31 cellular contexts compared by ENCODE assay signal in genomic region chr19:30444686-30445232, GRCh38.
"Had no signal": no experiment of that assay in that cellular context is flagged by ENCODE, and none has a peak within 500 bp of the region (broad histone marks: within the 10 kb centered on the region; RNA-seq: fewer than 3 reads in every experiment).

No MANE protein-coding gene starts in this region.

- H3K9me3 Mint-ChIP-seq: activated B cell treated with CpG ODN at 0.5 μM for 24 hours; activated CD4-positive, alpha-beta memory T cell treated with anti-CD3 and anti-CD28 coated beads, Interleukin-2, amount 10 ng/mL, durations not matched to agents 7 days and 5 days; activated CD4-positive, alpha-beta T cell treated with anti-CD3 and anti-CD28 coated beads, Interleukin-2, amount 10 ng/mL, durations not matched to agents 24 days and 14 days; activated naive CD4-positive, alpha-beta T cell treated with anti-CD3 and anti-CD28 coated beads for 36 hours; activated naive CD4-positive, alpha-beta T cell treated with anti-CD3 and anti-CD28 coated beads, Interleukin-2, amount 50 U/mL, for 72 hours; activated naive CD8-positive, alpha-beta T cell treated with anti-CD3 and anti-CD28 coated beads for 36 hours; activated T-cell treated with anti-CD3 and anti-CD28 coated beads, Interleukin-2, amount 50 U/mL, for 24 hours; brain; T-helper 2 cell treated with Interferon-gamma antibody and Interleukin-4, amounts not matched to agents 5 μg/mL and 100 μg/mL, for 36 hours had no signal

- H3K4me1 ChIP-seq: ascending aorta had no signal

- H3K36me3 ChIP-seq: adrenal gland, ascending aorta had no signal

- H3K4me1 Mint-ChIP-seq: activated B cell treated with CpG ODN at 0.5 μM for 24 hours; activated CD4-positive, alpha-beta memory T cell treated with anti-CD3 and anti-CD28 coated beads, Interleukin-2, amount 10 ng/mL, durations not matched to agents 7 days and 5 days; activated CD4-positive, alpha-beta T cell treated with anti-CD3 and anti-CD28 coated beads, Interleukin-2, amount 10 ng/mL, durations not matched to agents 24 days and 14 days; activated CD8-positive, alpha-beta memory T cell treated with anti-CD3 and anti-CD28 coated beads, Interleukin-2, amount 10 ng/mL, durations not matched to agents 7 days and 5 days; activated naive CD8-positive, alpha-beta T cell treated with anti-CD3 and anti-CD28 coated beads for 36 hours had no signal

- H3K4me3 ChIP-seq: adrenal gland, ascending aorta had no signal

- H3K4me3 Mint-ChIP-seq: activated B cell treated with CpG ODN at 0.5 μM for 24 hours; activated CD4-positive, alpha-beta memory T cell treated with anti-CD3 and anti-CD28 coated beads, Interleukin-2, amount 10 ng/mL, durations not matched to agents 7 days and 5 days; activated CD4-positive, alpha-beta T cell treated with anti-CD3 and anti-CD28 coated beads, Interleukin-2, amount 10 ng/mL, durations not matched to agents 24 days and 14 days; activated CD8-positive, alpha-beta memory T cell treated with anti-CD3 and anti-CD28 coated beads, Interleukin-2, amount 10 ng/mL, durations not matched to agents 7 days and 5 days; activated CD8-positive, alpha-beta T cell treated with anti-CD3 and anti-CD28 coated beads, Interleukin-2, amount 10 ng/mL, durations not matched to agents 7 days and 5 days; activated naive CD4-positive, alpha-beta T cell treated with anti-CD3 and anti-CD28 coated beads for 36 hours; activated naive CD8-positive, alpha-beta T cell treated with anti-CD3 and anti-CD28 coated beads for 36 hours; activated T-cell treated with anti-CD3 and anti-CD28 coated beads, Interleukin-2, amount 50 U/mL, for 24 hours; brain; T-helper 1 cell treated with Interleukin-12 subunit alpha and Interleukin-12 subunit beta and Interleukin-4 antibody, amounts not matched to agents 30 μg/mL and 1 μg/mL, for 36 hours; T-helper 2 cell treated with Interferon-gamma antibody and Interleukin-4, amounts not matched to agents 5 μg/mL and 100 μg/mL, for 36 hours had no signal

- H3K9me3 ChIP-seq: adrenal gland, ascending aorta had no signal

- H3K27me3 ChIP-seq: adrenal gland, ascending aorta had no signal

- H3K27ac ChIP-seq: adrenal gland, ascending aorta, VCaP had no signal

- H3K27ac Mint-ChIP-seq: activated B cell treated with CpG ODN at 0.5 μM for 24 hours; activated CD4-positive, alpha-beta memory T cell treated with anti-CD3 and anti-CD28 coated beads, Interleukin-2, amount 10 ng/mL, durations not matched to agents 7 days and 5 days; activated CD4-positive, alpha-beta T cell treated with anti-CD3 and anti-CD28 coated beads, Interleukin-2, amount 10 ng/mL, durations not matched to agents 24 days and 14 days; activated CD8-positive, alpha-beta memory T cell treated with anti-CD3 and anti-CD28 coated beads, Interleukin-2, amount 10 ng/mL, durations not matched to agents 7 days and 5 days; activated CD8-positive, alpha-beta T cell treated with anti-CD3 and anti-CD28 coated beads, Interleukin-2, amount 10 ng/mL, durations not matched to agents 7 days and 5 days; activated naive CD4-positive, alpha-beta T cell treated with anti-CD3 and anti-CD28 coated beads for 36 hours; activated naive CD4-positive, alpha-beta T cell treated with anti-CD3 and anti-CD28 coated beads, Interleukin-2, amount 50 U/mL, for 72 hours; activated naive CD8-positive, alpha-beta T cell treated with anti-CD3 and anti-CD28 coated beads for 36 hours; activated T-cell treated with anti-CD3 and anti-CD28 coated beads, Interleukin-2, amount 50 U/mL, for 24 hours; T-helper 1 cell treated with Interleukin-12 subunit alpha and Interleukin-12 subunit beta and Interleukin-4 antibody, amounts not matched to agents 30 μg/mL and 1 μg/mL, for 36 hours; T-helper 2 cell treated with Interferon-gamma antibody and Interleukin-4, amounts not matched to agents 5 μg/mL and 100 μg/mL, for 36 hours had no signal

- H3K36me3 Mint-ChIP-seq: activated CD8-positive, alpha-beta memory T cell treated with anti-CD3 and anti-CD28 coated beads, Interleukin-2, amount 10 ng/mL, durations not matched to agents 7 days and 5 days; activated naive CD4-positive, alpha-beta T cell treated with anti-CD3 and anti-CD28 coated beads, Interleukin-2, amount 50 U/mL, for 72 hours; activated naive CD8-positive, alpha-beta T cell treated with anti-CD3 and anti-CD28 coated beads for 36 hours had no signal

- H3K27me3 Mint-ChIP-seq: activated B cell treated with CpG ODN at 0.5 μM for 24 hours; activated T-cell treated with anti-CD3 and anti-CD28 coated beads, Interleukin-2, amount 50 U/mL, for 24 hours; brain had no signal

- ATAC-seq: activated CD8-positive, alpha-beta memory T cell treated with anti-CD3 and anti-CD28 coated beads, Interleukin-2, amount 10 ng/mL, durations not matched to agents 7 days and 5 days; activated CD8-positive, alpha-beta T cell treated with anti-CD3 and anti-CD28 coated beads, Interleukin-2, amount 10 ng/mL, durations not matched to agents 7 days and 5 days; activated naive CD4-positive, alpha-beta T cell treated with anti-CD3 and anti-CD28 coated beads, Interleukin-2, amount 50 U/mL, for 72 hours had no signal

- DNase-seq: activated B cell treated with CpG ODN at 0.5 μM for 24 hours; activated CD4-positive, alpha-beta memory T cell treated with anti-CD3 and anti-CD28 coated beads, Interleukin-2, amount 10 ng/mL, durations not matched to agents 7 days and 5 days; activated CD4-positive, alpha-beta T cell treated with anti-CD3 and anti-CD28 coated beads for 4 hours; activated CD4-positive, alpha-beta T cell treated with anti-CD3 and anti-CD28 coated beads, Interleukin-2, amount 10 ng/mL, durations not matched to agents 24 days and 14 days; activated CD4-positive, alpha-beta T cell treated with anti-CD3 and anti-CD28 coated beads, Interleukin-2, amount 50 U/mL, for 48 hours; activated CD4-positive, CD25-positive, alpha-beta regulatory T cell treated with anti-CD3 and anti-CD28 coated beads, Interleukin-2, amount 50 U/mL, for 72 hours; activated CD8-positive, alpha-beta memory T cell treated with anti-CD3 and anti-CD28 coated beads for 24 hours; activated CD8-positive, alpha-beta memory T cell treated with anti-CD3 and anti-CD28 coated beads, Interleukin-2, amount 10 ng/mL, durations not matched to agents 7 days and 5 days; activated CD8-positive, alpha-beta memory T cell treated with anti-CD3 and anti-CD28 coated beads, Interleukin-2, amount 50 U/mL, for 48 hours; activated CD8-positive, alpha-beta T cell treated with anti-CD3 and anti-CD28 coated beads, Interleukin-2, amount 10 ng/mL, durations not matched to agents 7 days and 5 days; activated effector memory CD4-positive, alpha-beta T cell treated with anti-CD3 and anti-CD28 coated beads, Interleukin-2, amount 50 U/mL, for 16 hours; activated gamma-delta T cell treated with Interleukin-2 at 50 U/mL for 16 hours; activated naive CD4-positive, alpha-beta T cell; activated naive CD4-positive, alpha-beta T cell treated with anti-CD3 and anti-CD28 coated beads for 36 hours; activated naive CD4-positive, alpha-beta T cell treated with anti-CD3 and anti-CD28 coated beads, Interleukin-2, amount 50 U/mL, for 16 hours; activated naive CD8-positive, alpha-beta T cell treated with anti-CD3 and anti-CD28 coated beads for 36 hours; activated T-cell treated with anti-CD3 and anti-CD28 coated beads, Interleukin-2, amount 50 U/mL, for 24 hours; activated T-cell treated with anti-CD3 and anti-CD28 coated beads, Interleukin-2, amount 50 U/mL, for 48 hours; adrenal gland; amniotic stem cell; central memory CD4-positive, alpha-beta T cell; SW 1271; T-helper 1 cell; T-helper 2 cell; T-helper 9 cell had no signal
